ENCODE assay signal across 15 cellular contexts in genomic region chr2:197358927-197359326, GRCh38. TPM values are rescaled to one million over a fixed set of nuclear protein-coding genes. Genes with fewer than 3 reads are reported as not detected.
DNase-seq lines count a peak whose midpoint lies in the region; ATAC-seq and TF ChIP-seq lines count a peak whose summit lies in the region.
"Had no signal": no experiment of that assay in that cellular context is flagged by ENCODE, and none has a peak within 500 bp of the region (broad histone marks: within the 10 kb centered on the region; RNA-seq: fewer than 3 reads in every experiment).

No MANE protein-coding gene starts in this region.

- intact Hi-C loops in activated CD4-positive, alpha-beta memory T cell treated with anti-CD3 and anti-CD28 coated beads for 36 hours (cut with micrococcal nuclease), result loop anchor here (5.0 kb wide), 2 partner anchors 47 to 167 kb away; partner anchors contain the start of gene ANKRD44
- intact Hi-C loops in naive thymus-derived CD4-positive, alpha-beta T cell (cut with micrococcal nuclease), result loop anchor here in 1 of 2 donors (5.0 kb wide), 2 partner anchors 47 to 247 kb away; partner anchors contain the start of gene ANKRD44
- intact Hi-C loops in gastrocnemius medialis (cut with DNase I; ENCODE audit: low total_unique reads), result no loop called here

- no peak overlapping the region for H3K4me3 ChIP-seq in naive thymus-derived CD4-positive, alpha-beta T cell (ENCODE audit: low read length)
- no peak overlapping the region for H3K4me3 ChIP-seq in gastrocnemius medialis
- H3K4me3 ChIP-seq: dorsolateral prefrontal cortex, lower lobe of right lung, tibial artery had no signal

- no peaks in the 10 kb centered on the region for H3K36me3 Mint-ChIP-seq in activated CD4-positive, alpha-beta memory T cell treated with anti-CD3 and anti-CD28 coated beads for 36 hours
- no peaks in the 10 kb centered on the region for H3K36me3 Mint-ChIP-seq in activated CD4-positive, alpha-beta memory T cell treated with anti-CD3 and anti-CD28 coated beads, Interleukin-2, amount 10 ng/mL, durations not matched to agents 7 days and 5 days (ENCODE audit: low read depth)
- H3K36me3 Mint-ChIP-seq in HFFc6 (ENCODE audit: low read depth), result no peaks in the 10 kb centered on the region
- H3K36me3 Mint-ChIP-seq in activated T-helper 17 cell treated with anti-CD3 and anti-CD28 coated beads, Interleukin-2, amount 50 U/mL, for 72 hours (ENCODE audit: low read depth), result no peaks in the 10 kb centered on the region
- peaks cover 0 to 7% (median 0%) of the 10 kb centered on the region in 5 donors for H3K36me3 Mint-ChIP-seq in naive thymus-derived CD4-positive, alpha-beta T cell

- peaks cover 36% of the 10 kb centered on the region for H3K4me1 Mint-ChIP-seq in activated CD4-positive, alpha-beta memory T cell treated with anti-CD3 and anti-CD28 coated beads for 36 hours (ENCODE audit: low read depth)
- H3K4me1 Mint-ChIP-seq in activated CD4-positive, alpha-beta memory T cell treated with anti-CD3 and anti-CD28 coated beads, Interleukin-2, amount 10 ng/mL, durations not matched to agents 7 days and 5 days, result peaks cover 11% of the 10 kb centered on the region
- H3K4me1 Mint-ChIP-seq in HFFc6 (ENCODE audit: low read depth), result peaks cover 27% of the 10 kb centered on the region
- H3K4me1 Mint-ChIP-seq in activated T-helper 17 cell treated with anti-CD3 and anti-CD28 coated beads, Interleukin-2, amount 50 U/mL, for 72 hours, result peaks cover 17% of the 10 kb centered on the region
- peaks cover 3 to 35% (median 32%) of the 10 kb centered on the region in 7 donors for H3K4me1 Mint-ChIP-seq in naive thymus-derived CD4-positive, alpha-beta T cell

- H3K27ac Mint-ChIP-seq in activated CD4-positive, alpha-beta memory T cell treated with anti-CD3 and anti-CD28 coated beads for 36 hours, result peak overlapping the region; percentile 18
- H3K27ac Mint-ChIP-seq in activated CD4-positive, alpha-beta memory T cell treated with anti-CD3 and anti-CD28 coated beads, Interleukin-2, amount 10 ng/mL, durations not matched to agents 7 days and 5 days, result no peak overlapping the region
- no peak overlapping the region; the same call in 1 of the 2 replicates for H3K27ac Mint-ChIP-seq in HFFc6
- peak overlapping the region; percentile 69 for H3K27ac Mint-ChIP-seq in activated T-helper 17 cell treated with anti-CD3 and anti-CD28 coated beads, Interleukin-2, amount 50 U/mL, for 72 hours
- peak overlapping the region in 5 of 9 donors; percentile 5 to 74 (median 57) for H3K27ac Mint-ChIP-seq in naive thymus-derived CD4-positive, alpha-beta T cell

- DNase-seq in activated CD4-positive, alpha-beta memory T cell treated with anti-CD3 and anti-CD28 coated beads for 36 hours, result peak; percentile 39
- no peak for DNase-seq in activated CD4-positive, alpha-beta memory T cell treated with anti-CD3 and anti-CD28 coated beads, Interleukin-2, amount 10 ng/mL, durations not matched to agents 7 days and 5 days
- DNase-seq in HFFc6 (peak; percentile 35), gastrocnemius medialis (no peak), NCI-H187 (lab: John Stamatoyannopoulos, UW) (no peak)
- peak in 5 of 9 donors; percentile 3 to 27 (median 16) for DNase-seq in naive thymus-derived CD4-positive, alpha-beta T cell
- DNase-seq: activated CD8-positive, alpha-beta memory T cell treated with anti-CD3 and anti-CD28 coated beads for 24 hours; activated gamma-delta T cell treated with Interleukin-2 at 50 U/mL for 16 hours; C1 segment of cervical spinal cord; dorsolateral prefrontal cortex; head of caudate nucleus; lower lobe of right lung; tibial artery had no signal

- CTCF ChIA-PET in activated CD4-positive, alpha-beta memory T cell treated with anti-CD3 and anti-CD28 coated beads for 36 hours (lab: Charles Lee), result interaction anchor here (1.6 to 2.8 kb wide), 6 partner anchors 32 to 246 kb away, joined by 4 to 17 read pairs (median 8); no protein-coding TSS in a partner anchor
- CTCF ChIA-PET in activated CD4-positive, alpha-beta memory T cell treated with anti-CD3 and anti-CD28 coated beads, Interleukin-2, amount 10 ng/mL, durations not matched to agents 7 days and 5 days (lab: Charles Lee), result interaction anchor here (2.5 kb wide), 1 partner anchor 245 kb away, joined by 13 read pairs; no protein-coding TSS in a partner anchor
- CTCF ChIA-PET in naive thymus-derived CD4-positive, alpha-beta T cell (lab: Charles Lee), result interaction anchor here (0.5 to 3.4 kb wide), 8 partner anchors 15 to 245 kb away, joined by 3 to 16 read pairs (median 4); no protein-coding TSS in a partner anchor

- no peak overlapping the region for H3K4me3 Mint-ChIP-seq in activated CD4-positive, alpha-beta memory T cell treated with anti-CD3 and anti-CD28 coated beads for 36 hours
- no peak overlapping the region for H3K4me3 Mint-ChIP-seq in activated CD4-positive, alpha-beta memory T cell treated with anti-CD3 and anti-CD28 coated beads, Interleukin-2, amount 10 ng/mL, durations not matched to agents 7 days and 5 days
- H3K4me3 Mint-ChIP-seq in HFFc6, result no peak overlapping the region
- no peak overlapping the region for H3K4me3 Mint-ChIP-seq in activated T-helper 17 cell treated with anti-CD3 and anti-CD28 coated beads, Interleukin-2, amount 50 U/mL, for 72 hours
- peak overlapping the region in 1 of 10 donors; percentile 1 for H3K4me3 Mint-ChIP-seq in naive thymus-derived CD4-positive, alpha-beta T cell

- H3K27me3 ChIP-seq in naive thymus-derived CD4-positive, alpha-beta T cell (ENCODE audit: control insufficient read depth in 2 of 2, insufficient read depth in 2 of 2, low read length in 2 of 2), result no peaks in the 10 kb centered on the region
- no peaks in the 10 kb centered on the region for H3K27me3 ChIP-seq in gastrocnemius medialis
- H3K27me3 ChIP-seq: dorsolateral prefrontal cortex, tibial artery had no signal

- peaks cover 0 to 10% of the 10 kb centered on the region in 2 donors for H3K4me1 ChIP-seq in naive thymus-derived CD4-positive, alpha-beta T cell (ENCODE audit: control insufficient read depth in 2 of 2, insufficient read depth in 2 of 2, low read length in 2 of 2)
- H3K4me1 ChIP-seq in gastrocnemius medialis, result no peaks in the 10 kb centered on the region
- H3K4me1 ChIP-seq: lower lobe of right lung, tibial artery had no signal

- no peak overlapping the region for H3K27ac ChIP-seq in naive thymus-derived CD4-positive, alpha-beta T cell (ENCODE audit: low read depth, low read length)
- no peak overlapping the region for H3K27ac ChIP-seq in gastrocnemius medialis
- H3K27ac ChIP-seq: dorsolateral prefrontal cortex, lower lobe of right lung, tibial artery had no signal

- TF ChIP-seq CTCF in HFFc6 (IDR thresholded peaks at IDR 0.05), result no peak
- TF ChIP-seq CTCF in gastrocnemius medialis (IDR thresholded peaks at IDR 0.05 in 4 of 5, conservative IDR thresholded peaks at IDR 0.05 in 1 of 5), result no peak

- peak; percentile 61 for ATAC-seq in activated T-helper 17 cell treated with anti-CD3 and anti-CD28 coated beads, Interleukin-2, amount 50 U/mL, for 72 hours (replicated peaks)
- no peak for ATAC-seq in naive thymus-derived CD4-positive, alpha-beta T cell
- ATAC-seq in GM21825 (IDR thresholded peaks at IDR 0.05; ENCODE audit: unreplicated experiment) (no peak), gastrocnemius medialis (no peak)
- ATAC-seq: lower lobe of right lung had no signal

- POLR2A ChIA-PET in activated CD4-positive, alpha-beta memory T cell treated with anti-CD3 and anti-CD28 coated beads for 36 hours (lab: Charles Lee), result no interaction called here
- POLR2A ChIA-PET in activated CD4-positive, alpha-beta memory T cell treated with anti-CD3 and anti-CD28 coated beads, Interleukin-2, amount 10 ng/mL, durations not matched to agents 7 days and 5 days (lab: Charles Lee), result no interaction called here
- POLR2A ChIA-PET in naive thymus-derived CD4-positive, alpha-beta T cell (lab: Charles Lee), result interaction anchor here (1.5 to 1.6 kb wide), 2 partner anchors 24 to 161 kb away, joined by 3 to 5 read pairs; no protein-coding TSS in a partner anchor

- no peak for TF ChIP-seq POLR2A in gastrocnemius medialis (IDR thresholded peaks at IDR 0.05)

- H3K9me3 Mint-ChIP-seq in activated CD4-positive, alpha-beta memory T cell treated with anti-CD3 and anti-CD28 coated beads for 36 hours, result no peaks in the 10 kb centered on the region
- H3K9me3 Mint-ChIP-seq in activated CD4-positive, alpha-beta memory T cell treated with anti-CD3 and anti-CD28 coated beads, Interleukin-2, amount 10 ng/mL, durations not matched to agents 7 days and 5 days, result no peaks in the 10 kb centered on the region
- H3K9me3 Mint-ChIP-seq in HFFc6, result no peaks in the 10 kb centered on the region
- no peaks in the 10 kb centered on the region for H3K9me3 Mint-ChIP-seq in activated T-helper 17 cell treated with anti-CD3 and anti-CD28 coated beads, Interleukin-2, amount 50 U/mL, for 72 hours
- H3K9me3 Mint-ChIP-seq in naive thymus-derived CD4-positive, alpha-beta T cell, result peaks cover 0 to 6% (median 0%) of the 10 kb centered on the region in 11 donors

- no peaks in the 10 kb centered on the region for H3K36me3 ChIP-seq in naive thymus-derived CD4-positive, alpha-beta T cell (ENCODE audit: control insufficient read depth in 2 of 3, insufficient read depth in 3 of 3, low read length in 3 of 3)
- H3K36me3 ChIP-seq in gastrocnemius medialis, result no peaks in the 10 kb centered on the region
- H3K36me3 ChIP-seq: lower lobe of right lung, tibial artery had no signal

- no peaks in the 10 kb centered on the region for H3K27me3 Mint-ChIP-seq in activated CD4-positive, alpha-beta memory T cell treated with anti-CD3 and anti-CD28 coated beads for 36 hours
- no peaks in the 10 kb centered on the region for H3K27me3 Mint-ChIP-seq in activated CD4-positive, alpha-beta memory T cell treated with anti-CD3 and anti-CD28 coated beads, Interleukin-2, amount 10 ng/mL, durations not matched to agents 7 days and 5 days
- H3K27me3 Mint-ChIP-seq in HFFc6 (ENCODE audit: insufficient read depth), result 0 out of 2 replicates have a peak, but pooled peaks cover 2% of the 10 kb centered on the region
- H3K27me3 Mint-ChIP-seq in activated T-helper 17 cell treated with anti-CD3 and anti-CD28 coated beads, Interleukin-2, amount 50 U/mL, for 72 hours, result no peaks in the 10 kb centered on the region
- H3K27me3 Mint-ChIP-seq in naive thymus-derived CD4-positive, alpha-beta T cell, result no peaks in the 10 kb centered on the region

- no peaks in the 10 kb centered on the region for H3K9me3 ChIP-seq in naive thymus-derived CD4-positive, alpha-beta T cell (ENCODE audit: control insufficient read depth in 2 of 3, low read length in 3 of 3)
- no peaks in the 10 kb centered on the region for H3K9me3 ChIP-seq in gastrocnemius medialis
- H3K9me3 ChIP-seq: lower lobe of right lung, tibial artery had no signal

- in situ Hi-C loops in gastrocnemius medialis (cut with MboI; ENCODE audit: low sequenced_read_pairs in 4 of 4), result no loop called here

RNA-seq across cellular contexts. Expression of gene ANKRD44, which starts 48.3 kb away (rescaled TPM):
- total RNA-seq in activated CD4-positive, alpha-beta memory T cell treated with anti-CD3 and anti-CD28 coated beads for 36 hours, result 100 to 1,000 TPM; 123 to 125 TPM
- total RNA-seq in activated CD4-positive, alpha-beta memory T cell treated with anti-CD3 and anti-CD28 coated beads, Interleukin-2, amount 10 ng/mL, durations not matched to agents 7 days and 5 days, result 100 to 1,000 TPM; 214 to 246 TPM
- 1 to 10 TPM; 3.8 to 5.7 (median 4.7) TPM for total RNA-seq in HFFc6 (2021; fragmentation: NEBNext Ultra II Directional; extraction: Animal tissue kit (Norgen Biotek cat#: 25700))
- 100 to 1,000 TPM; 131 to 154 TPM for total RNA-seq in activated T-helper 17 cell treated with anti-CD3 and anti-CD28 coated beads, Interleukin-2, amount 50 U/mL, for 72 hours
- total RNA-seq in naive thymus-derived CD4-positive, alpha-beta T cell, result 100 to 1,000 TPM; 234 to 296 (median 291) TPM
- polyA plus RNA-seq in naive thymus-derived CD4-positive, alpha-beta T cell, result 10 to 100 TPM; 88.6 to 95.4 TPM
- total RNA-seq in gastrocnemius medialis, result 1 to 10 TPM; 1.8 to 6.3 (median 3.0) TPM

Comparison
In these comparisons a context has a peak if more than half of its experiments do, and no peak if none do; other contexts are left out.
1. DNase-seq: peak in activated CD4-positive, alpha-beta memory T cell treated with anti-CD3 and anti-CD28 coated beads for 36 hours (single experiment), HFFc6 (single experiment) and naive thymus-derived CD4-positive, alpha-beta T cell (5 of 9); none in activated CD4-positive, alpha-beta memory T cell treated with anti-CD3 and anti-CD28 coated beads, Interleukin-2, amount 10 ng/mL, durations not matched to agents 7 days and 5 days (single experiment), gastrocnemius medialis (0 of 2) and NCI-H187 (0 of 2).
2. H3K27ac Mint-ChIP-seq: peak in activated CD4-positive, alpha-beta memory T cell treated with anti-CD3 and anti-CD28 coated beads for 36 hours (single experiment), activated T-helper 17 cell treated with anti-CD3 and anti-CD28 coated beads, Interleukin-2, amount 50 U/mL, for 72 hours (single experiment) and naive thymus-derived CD4-positive, alpha-beta T cell (5 of 9); none in activated CD4-positive, alpha-beta memory T cell treated with anti-CD3 and anti-CD28 coated beads, Interleukin-2, amount 10 ng/mL, durations not matched to agents 7 days and 5 days (single experiment) and HFFc6 (single experiment).
3. RNA of gene ANKRD44, which starts 48.3 kb away (total RNA-seq): 234 to 296 TPM in naive thymus-derived CD4-positive, alpha-beta T cell, 214 to 246 TPM in activated CD4-positive, alpha-beta memory T cell treated with anti-CD3 and anti-CD28 coated beads, Interleukin-2, amount 10 ng/mL, durations not matched to agents 7 days and 5 days, 131 to 154 TPM in activated T-helper 17 cell treated with anti-CD3 and anti-CD28 coated beads, Interleukin-2, amount 50 U/mL, for 72 hours and 123 to 125 TPM in activated CD4-positive, alpha-beta memory T cell treated with anti-CD3 and anti-CD28 coated beads for 36 hours; 3.8 to 5.7 TPM in HFFc6 and 1.8 to 6.3 TPM in gastrocnemius medialis; every median in the first group is over 10 times any median in the second.